8 cellular contexts compared by ENCODE assay signal in genomic region chr6:139271056-139271455, GRCh38. TPM values are rescaled to one million over a fixed set of nuclear protein-coding genes. Genes with fewer than 3 reads are reported as not detected.
DNase-seq lines count a peak whose midpoint lies in the region; ATAC-seq and TF ChIP-seq lines count a peak whose summit lies in the region.

No MANE protein-coding gene starts in this region.

- no peak for TF ChIP-seq CTCF in lower leg skin (IDR thresholded peaks at IDR 0.05)

- no peak overlapping the region for H3K4me3 ChIP-seq in lower leg skin (ENCODE audit: low read depth, poor library complexity, severe bottlenecking)

- 62 to 70% methylated on average over 6 of the region's 6 CpGs for WGBS in lower leg skin, 2 donors

- no peak for DNase-seq in left cardiac atrium
- no peak for DNase-seq in cardiac septum (ENCODE audit: low spot score)
- peak; percentile 85 for DNase-seq in astrocyte of the hippocampus (ENCODE audit: low read depth, low spot score)
- DNase-seq in activated naive CD4-positive, alpha-beta T cell treated with anti-CD3 and anti-CD28 coated beads, Interleukin-2, amount 50 U/mL, for 16 hours, result no peak
- DNase-seq in GF-D8 (lab: John Stamatoyannopoulos, UW), result no peak
- DNase-seq in NCI-H526 treated with DMSO at 0.1 percent for 48 hours (lab: John Stamatoyannopoulos, UW), result no peak
- no peak for DNase-seq in lower leg skin (ENCODE audit: low spot score in 2 of 2)

- intact Hi-C loops in left cardiac atrium (cut with DNase I), result no loop called here
- intact Hi-C loops in cardiac septum (cut with DNase I), result no loop called here
- intact Hi-C loops in lower leg skin (cut with DNase I; ENCODE audit: low total_unique reads), result no loop called here

- TF ChIP-seq POLR2A in lower leg skin (IDR thresholded peaks at IDR 0.05), result no peak

- ATAC-seq in left cardiac atrium (peak; percentile 27 to 32), HG03139 (IDR thresholded peaks at IDR 0.05; ENCODE audit: unreplicated experiment) (peak; percentile 64)

RNA-seq across cellular contexts. Expression of gene TXLNB, which starts 20.7 kb away (rescaled TPM):
- total RNA-seq in left cardiac atrium, result 10 to 100 TPM; 52.4 to 60.4 TPM
- total RNA-seq in cardiac septum, result 135 TPM
- under 1 TPM in 2 of 4 donors, not detected in 2; 0.27 to 0.29 TPM for total RNA-seq in lower leg skin

Comparison
In these comparisons a context has a peak if more than half of its experiments do, and no peak if none do; other contexts are left out.
1. RNA of gene TXLNB, which starts 20.7 kb away (total RNA-seq): 135 TPM in cardiac septum (single experiment) and 52.4 to 60.4 TPM in left cardiac atrium; 0.27 to 0.29 TPM in lower leg skin; every median in the first group is over 10 times any median in the second.